ENCODE assay signal across 23 cellular contexts in genomic region chr18:78319264-78319663, GRCh38.
"Had no signal": no experiment of that assay in that cellular context is flagged by ENCODE, and none has a peak within 500 bp of the region (broad histone marks: within the 10 kb centered on the region; RNA-seq: fewer than 3 reads in every experiment).

No MANE protein-coding gene starts in this region.

- H3K27ac Mint-ChIP-seq: dendritic cell treated with granulocyte-macrophage colony-stimulating factor and Interleukin-4, amounts not matched to agents 40 ng/mL and 50 ng/mL, for 4 days; effector memory CD8-positive, alpha-beta T cell; endodermal cell; mesothelial cell of epicardium had no signal

- ATAC-seq: effector memory CD8-positive, alpha-beta T cell; esophagus mucosa; gastrocnemius medialis; heart right ventricle; left cardiac atrium; left lung; left ventricle myocardium superior; mucosa of descending colon had no signal

- H3K36me3 Mint-ChIP-seq: mesothelial cell of epicardium had no signal

- H3K27me3 Mint-ChIP-seq: dendritic cell treated with granulocyte-macrophage colony-stimulating factor and Interleukin-4, amounts not matched to agents 40 ng/mL and 50 ng/mL, for 4 days; effector memory CD8-positive, alpha-beta T cell had no signal

- H3K4me1 Mint-ChIP-seq: mesothelial cell of epicardium had no signal

- DNase-seq: colonic mucosa; cortex of kidney; effector CD8-positive, alpha-beta T cell; effector memory CD8-positive, alpha-beta T cell; endodermal cell; erythroblast; esophagus squamous epithelium; foreskin fibroblast; foreskin melanocyte; gastrocnemius medialis; glutamatergic neuron; head of caudate nucleus; heart right ventricle; hippocampal formation; left cardiac atrium; left lung; left ventricle myocardium superior; lower lobe of right lung; mesenchymal stem cell; mucosa of descending colon had no signal

- H3K4me3 Mint-ChIP-seq: dendritic cell treated with granulocyte-macrophage colony-stimulating factor and Interleukin-4, amounts not matched to agents 40 ng/mL and 50 ng/mL, for 4 days; effector memory CD8-positive, alpha-beta T cell; endodermal cell; mesothelial cell of epicardium had no signal

- H3K9me3 Mint-ChIP-seq: dendritic cell treated with granulocyte-macrophage colony-stimulating factor and Interleukin-4, amounts not matched to agents 40 ng/mL and 50 ng/mL, for 4 days; effector memory CD8-positive, alpha-beta T cell; endodermal cell; mesothelial cell of epicardium had no signal
